ENCODE assay signal across 22 cellular contexts in the genomic region with DNA sequence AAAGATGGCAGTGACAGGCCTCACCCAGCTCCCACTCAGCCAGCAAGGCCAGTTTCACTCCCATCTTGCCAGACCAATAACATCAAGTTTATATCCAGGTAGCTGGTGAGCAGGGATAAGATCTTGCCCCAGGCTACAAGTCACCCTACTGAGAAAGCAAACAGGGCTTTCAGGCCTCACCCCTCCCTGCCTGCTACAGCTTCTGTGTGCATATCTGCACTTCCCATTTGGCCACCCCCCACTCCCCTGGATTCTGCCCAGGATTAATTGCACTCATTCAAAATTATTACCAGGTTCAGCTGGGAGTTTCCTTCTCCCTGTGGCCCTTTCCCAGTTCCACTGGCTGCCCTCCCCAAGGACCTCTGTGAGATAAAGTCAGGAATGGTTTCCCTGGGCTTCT.
"Had no signal": no experiment of that assay in that cellular context is flagged by ENCODE, and none has a peak within 500 bp of the region (broad histone marks: within the 10 kb centered on the region; RNA-seq: fewer than 3 reads in every experiment).

No MANE protein-coding gene starts in this region.

- DNase-seq: activated CD4-positive, alpha-beta T cell treated with anti-CD3 and anti-CD28 coated beads for 36 hours; activated CD4-positive, alpha-beta T cell treated with anti-CD3 and anti-CD28 coated beads, Interleukin-2, amount 50 U/mL, for 4 hours; activated CD4-positive, CD25-positive, alpha-beta regulatory T cell; activated CD8-positive, alpha-beta memory T cell treated with anti-CD3 and anti-CD28 coated beads for 24 hours; activated effector memory CD4-positive, alpha-beta T cell treated with Interleukin-2 at 50 U/mL for 16 hours; activated naive CD4-positive, alpha-beta T cell treated with anti-CD3 and anti-CD28 coated beads for 36 hours; activated naive CD8-positive, alpha-beta T cell treated with anti-CD3 and anti-CD28 coated beads for 36 hours; adrenal gland; aorta; body of pancreas; dermis blood vessel endothelial cell; effector CD4-positive, alpha-beta T cell; esophagus squamous epithelium; left cardiac atrium; left ventricle myocardium superior; ovary; right lobe of liver; stimulated activated CD4-positive, alpha-beta T cell treated with anti-CD3 and anti-CD28 coated beads, Interleukin-2, amount 100 ng/mL, for 48 hours; stimulated activated naive CD4-positive, alpha-beta T cell treated with Interleukin-2 at 50 U/mL for 16 hours had no signal

- H3K27ac Mint-ChIP-seq: activated CD4-positive, alpha-beta T cell treated with anti-CD3 and anti-CD28 coated beads for 36 hours; activated naive CD4-positive, alpha-beta T cell treated with anti-CD3 and anti-CD28 coated beads for 36 hours; activated naive CD8-positive, alpha-beta T cell treated with anti-CD3 and anti-CD28 coated beads for 36 hours; nephron; progenitor cell of endocrine pancreas; T-helper 2 cell treated with Interferon-gamma antibody and Interleukin-4, amounts not matched to agents 5 μg/mL and 100 μg/mL, for 36 hours had no signal

- H3K27me3 Mint-ChIP-seq: activated CD4-positive, alpha-beta T cell treated with anti-CD3 and anti-CD28 coated beads for 36 hours; activated naive CD8-positive, alpha-beta T cell treated with anti-CD3 and anti-CD28 coated beads for 36 hours; progenitor cell of endocrine pancreas had no signal

- H3K36me3 Mint-ChIP-seq: activated naive CD8-positive, alpha-beta T cell treated with anti-CD3 and anti-CD28 coated beads for 36 hours had no signal

- H3K4me1 Mint-ChIP-seq: activated CD4-positive, alpha-beta T cell treated with anti-CD3 and anti-CD28 coated beads for 36 hours; activated naive CD8-positive, alpha-beta T cell treated with anti-CD3 and anti-CD28 coated beads for 36 hours; nephron had no signal

- H3K4me3 Mint-ChIP-seq: activated CD4-positive, alpha-beta T cell treated with anti-CD3 and anti-CD28 coated beads for 36 hours; activated naive CD4-positive, alpha-beta T cell treated with anti-CD3 and anti-CD28 coated beads for 36 hours; activated naive CD8-positive, alpha-beta T cell treated with anti-CD3 and anti-CD28 coated beads for 36 hours; nephron; T-helper 2 cell treated with Interferon-gamma antibody and Interleukin-4, amounts not matched to agents 5 μg/mL and 100 μg/mL, for 36 hours had no signal
